ENCODE assay signal across 1 cellular context in the genomic region with DNA sequence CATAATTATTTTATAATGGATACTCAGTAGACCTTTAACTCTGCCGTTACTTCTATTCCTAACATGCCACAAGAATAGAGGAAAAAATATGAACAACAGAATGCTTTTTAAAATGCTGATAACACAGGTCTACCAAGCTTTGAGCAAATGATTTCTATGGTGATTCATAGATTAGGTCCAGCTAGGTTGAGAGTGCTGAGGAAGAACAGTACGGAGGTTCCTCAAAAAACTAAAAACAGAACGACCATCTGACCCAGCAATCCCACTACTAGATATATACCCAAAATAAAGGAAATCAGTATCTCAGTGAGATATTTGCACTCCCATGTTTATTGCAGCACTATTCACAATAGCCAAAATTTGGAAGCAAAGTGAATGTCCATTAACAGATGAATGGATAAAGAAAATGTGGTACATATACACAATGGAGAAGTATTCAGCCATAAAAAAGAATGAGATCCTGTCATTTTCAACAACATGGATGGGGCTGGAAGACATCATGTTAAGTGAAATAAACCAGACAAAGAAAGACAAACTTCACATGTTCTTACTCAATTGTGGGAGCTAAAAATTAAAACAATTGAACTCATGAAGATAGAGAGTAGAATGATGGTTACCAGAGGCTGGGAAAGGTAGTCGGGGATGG.
TF ChIP-seq lines count a peak whose summit lies in the region.

No MANE protein-coding gene starts in this region.

TF ChIP-seq in HEK293, 187 proteins besides CTCF, POLR2A, EP300 and RAD21 (continued from another document):
- no peak for TF ChIP-seq ZBTB49 (tag by site-specific recombination; IDR thresholded peaks at IDR 0.05; ENCODE audit: low read depth)
- TF ChIP-seq, protein P1, sequence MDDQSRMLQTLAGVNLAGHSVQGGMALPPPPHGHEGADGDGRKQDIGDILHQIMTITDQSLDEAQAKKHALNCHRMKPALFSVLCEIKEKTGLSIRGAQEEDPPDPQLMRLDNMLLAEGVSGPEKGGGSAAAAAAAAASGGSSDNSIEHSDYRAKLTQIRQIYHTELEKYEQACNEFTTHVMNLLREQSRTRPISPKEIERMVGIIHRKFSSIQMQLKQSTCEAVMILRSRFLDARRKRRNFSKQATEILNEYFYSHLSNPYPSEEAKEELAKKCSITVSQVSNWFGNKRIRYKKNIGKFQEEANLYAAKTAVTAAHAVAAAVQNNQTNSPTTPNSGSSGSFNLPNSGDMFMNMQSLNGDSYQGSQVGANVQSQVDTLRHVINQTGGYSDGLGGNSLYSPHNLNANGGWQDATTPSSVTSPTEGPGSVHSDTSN (CRISPR knock-in tag; IDR thresholded peaks at IDR 0.05): no peak
- TF ChIP-seq ZNF174 (tag by site-specific recombination; IDR thresholded peaks at IDR 0.05): no peak
- TF ChIP-seq MZF1 (tag by site-specific recombination; IDR thresholded peaks at IDR 0.05; ENCODE audit: borderline replicate concordance): peak; percentile 81; the same call in 1 of the 2 replicates
